In the genomic region with DNA sequence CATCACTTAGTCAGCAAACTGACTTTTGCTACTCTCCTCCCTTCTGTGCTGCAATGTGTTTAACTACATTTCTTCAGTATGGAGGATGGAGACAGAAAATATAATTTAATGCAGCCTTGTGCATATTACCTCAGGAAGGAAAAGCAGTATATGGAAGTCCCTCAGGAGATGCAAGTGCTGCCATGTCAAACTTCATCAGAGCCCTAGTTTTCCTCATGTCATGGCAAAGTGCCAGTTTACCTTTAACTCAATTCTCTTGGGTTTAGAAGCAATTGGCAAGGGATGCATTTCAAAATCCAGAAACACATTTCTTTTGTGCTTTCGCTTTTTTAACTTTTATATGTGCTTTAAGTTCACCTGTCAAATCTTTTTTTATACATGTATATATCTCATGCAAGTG, we compare ENCODE assay signal across 8 cellular contexts.
"Had no signal": no experiment of that assay in that cellular context is flagged by ENCODE, and none has a peak within 500 bp of the region (broad histone marks: within the 10 kb centered on the region; RNA-seq: fewer than 3 reads in every experiment).

No MANE protein-coding gene starts in this region.

- FAIRE-seq: G401.6, GM12878, GM12891, GM12892, GM18507, GM19239 had no signal

- DNase-seq: GDM1, GF-D8 had no signal

- ATAC-seq: GM12878 had no signal

- H3K4me3 ChIP-seq: GM12878 had no signal
